7 cellular contexts compared by ENCODE assay signal in the genomic region with DNA sequence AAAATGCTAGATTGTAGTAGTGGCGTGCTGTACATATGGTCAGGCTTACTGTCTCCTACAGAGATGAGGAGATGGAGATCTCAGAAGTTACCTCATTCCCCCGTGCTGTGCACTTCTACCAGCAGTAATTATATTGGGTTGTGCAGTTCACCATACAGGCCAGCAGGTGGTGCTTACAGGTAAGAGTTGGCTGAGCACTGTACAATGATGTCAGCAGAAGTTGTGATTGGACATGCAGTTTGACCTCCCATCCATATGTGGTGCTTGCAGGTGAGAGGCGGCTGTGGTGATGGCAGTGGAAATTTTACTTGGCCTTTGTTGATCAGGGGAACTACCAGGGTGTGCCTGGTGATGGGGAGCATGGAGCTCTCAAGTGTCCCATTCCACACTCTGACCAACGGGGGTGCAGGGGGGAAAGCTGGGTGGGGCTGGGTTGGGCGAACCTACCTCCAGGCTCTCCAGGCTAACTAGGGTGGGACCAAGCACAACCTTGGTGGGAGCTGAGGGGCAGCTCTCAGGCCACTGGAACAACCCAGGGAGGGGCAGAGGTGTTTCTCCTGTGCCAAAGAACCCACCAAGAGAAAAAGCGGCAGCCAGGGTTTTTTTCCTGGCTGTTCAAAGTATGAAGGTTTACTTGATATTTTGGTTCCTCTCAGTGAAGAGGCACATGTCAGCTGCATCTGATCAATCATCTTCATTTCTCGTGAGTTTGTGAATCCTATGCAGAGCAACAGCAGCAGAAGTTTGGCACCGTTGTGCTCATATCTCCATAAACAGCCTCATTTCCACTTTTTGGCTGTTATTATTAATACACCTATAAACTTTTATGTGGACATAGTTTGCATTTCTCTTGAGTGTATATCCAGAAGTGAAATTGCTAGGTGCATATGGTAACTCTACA.
DNase-seq lines count a peak whose midpoint lies in the region; ATAC-seq and TF ChIP-seq lines count a peak whose summit lies in the region.

No MANE protein-coding gene starts in this region.

- intact Hi-C loops in Panc1 (cut with micrococcal nuclease; ENCODE audit: unreplicated experiment): loop anchor here (10.0 kb wide), 1 partner anchor 131 kb away; the partner anchor contains the start of gene GYPE
- intact Hi-C loops in body of pancreas (cut with DNase I): no loop called here

- H3K27me3 ChIP-seq in Panc1 (ENCODE audit: control insufficient read depth, insufficient read depth, low read length) (no peaks in the 10 kb centered on the region), body of pancreas (no peaks in the 10 kb centered on the region)

- in situ Hi-C loops in Panc1 (cut with HindIII; ENCODE audit: low pct_unique_long_range_greater_than_20kb, low sequenced_read_pairs): no loop called here

- POLR2A ChIA-PET in Panc1 (lab: Charles Lee): no interaction called here

- H3K36me3 ChIP-seq in Panc1 (ENCODE audit: control insufficient read depth, insufficient read depth, low read length): no peaks in the 10 kb centered on the region
- H3K36me3 ChIP-seq in body of pancreas (replicated peaks in 1 of 2; ENCODE audit: insufficient read depth in 1 of 2, low read depth in 2 of 2): no peaks in the 10 kb centered on the region

- CTCF ChIA-PET in Panc1 (lab: Charles Lee): interaction anchor here (0.6 kb wide), 2 partner anchors 9 to 212 kb away, joined by 4 to 5 read pairs; no protein-coding TSS in a partner anchor

- ATAC-seq in GM19455 (IDR thresholded peaks at IDR 0.05; ENCODE audit: unreplicated experiment) (peak; percentile 100), HG03439 (IDR thresholded peaks at IDR 0.05; ENCODE audit: unreplicated experiment) (peak; percentile 100), Panc1 (peak; percentile 75), body of pancreas (peak; percentile 48), left lobe of liver (peak; percentile 95)

- WGBS in body of pancreas, 2 donors: 71 to 75% methylated on average over 8 of the region's 8 CpGs

- peak; percentile 36 for DNase-seq in GM03348 (ENCODE audit: low spot score)
- DNase-seq in Panc1 (ENCODE audit: low read depth, low spot score): peak; percentile 38
- peak; percentile 24 to 52 (median 26) for DNase-seq in body of pancreas
- DNase-seq in left lobe of liver (ENCODE audit: low spot score): no peak
- peak; percentile 6 for DNase-seq in stimulated activated CD8-positive, alpha-beta memory T cell treated with anti-CD3 and anti-CD28 coated beads, Interleukin-7, amount 100 ng/mL, for 24 hours (ENCODE audit: low read depth)

- H3K27ac ChIP-seq in Panc1 (ENCODE audit: low read length) (no peak overlapping the region), body of pancreas (no peak overlapping the region)

- TF ChIP-seq CTCF in Panc1 (IDR thresholded peaks at IDR 0.05): peak; percentile 71
- peak in 6 of 7 experiments; percentile 20 to 47 (median 37) for TF ChIP-seq CTCF in body of pancreas (IDR thresholded peaks at IDR 0.05)

- no TSS peak for BruUV-seq in Panc1 (replicated peaks; lab: Mats Ljungman, UMichigan)

- H3K4me3 ChIP-seq in Panc1 (ENCODE audit: low read depth in 2 of 2, low read length in 2 of 2) (no peak overlapping the region), body of pancreas (no peak overlapping the region)

- H3K9me3 ChIP-seq in Panc1 (ENCODE audit: control insufficient read depth, insufficient read depth, low read depth, low read length) (no peaks in the 10 kb centered on the region), body of pancreas (no peaks in the 10 kb centered on the region)

- H3K4me1 ChIP-seq in Panc1 (ENCODE audit: control insufficient read depth, insufficient read depth, low read length) (no peaks in the 10 kb centered on the region), body of pancreas (no peaks in the 10 kb centered on the region)

- no peak for TF ChIP-seq POLR2A in body of pancreas (IDR thresholded peaks at IDR 0.05)

Comparison
In these comparisons a context has a peak if more than half of its experiments do, and no peak if none do; other contexts are left out.
1. ATAC-seq: peak in every context shown above with its lines; median percentile 100 in GM19455; 100 in HG03439; 95 in left lobe of liver; 75 in Panc1; 48 in body of pancreas.